Comparison of ENCODE assay signal across 1 cellular context in genomic region chr17:47229535-47230443, GRCh38.
TF ChIP-seq lines count a peak whose summit lies in the region.

No MANE protein-coding gene starts in this region.

TF ChIP-seq in HEK293, 187 proteins besides CTCF, POLR2A, EP300 and RAD21 (continued from another document and continues in another):
- TF ChIP-seq GLI2 (tag by site-specific recombination; IDR thresholded peaks at IDR 0.05; ENCODE audit: borderline replicate concordance, low read depth), result no peak
- TF ChIP-seq ZNF529 (tag by site-specific recombination; IDR thresholded peaks at IDR 0.05; ENCODE audit: insufficient replicate concordance), result no peak
- no peak for TF ChIP-seq ZNF174 (tag by site-specific recombination; IDR thresholded peaks at IDR 0.05)
- TF ChIP-seq ZNF521 (tag by site-specific recombination; IDR thresholded peaks at IDR 0.05), result no peak
- TF ChIP-seq ZNF239 (tag by site-specific recombination; IDR thresholded peaks at IDR 0.05), result no peak
- no peak; the same call in 1 of the 2 replicates for TF ChIP-seq SP3 (tag by site-specific recombination; IDR thresholded peaks at IDR 0.05)
- no peak for TF ChIP-seq SALL2 (tag by site-specific recombination; IDR thresholded peaks at IDR 0.05; ENCODE audit: borderline replicate concordance)
- no peak for TF ChIP-seq ZNF26 (tag by site-specific recombination; IDR thresholded peaks at IDR 0.05)
- TF ChIP-seq HOXD13 (CRISPR knock-in tag; IDR thresholded peaks at IDR 0.05; ENCODE audit: borderline replicate concordance), result no peak
- no peak for TF ChIP-seq PRDM4 (tag by site-specific recombination; IDR thresholded peaks at IDR 0.05)
- TF ChIP-seq ZNF747 (tag by site-specific recombination; IDR thresholded peaks at IDR 0.05), result no peak
- TF ChIP-seq ZNF2 (tag by site-specific recombination; IDR thresholded peaks at IDR 0.05), result 0 out of 2 replicates have a peak, but pooled peaks have one; percentile 66
- no peak for TF ChIP-seq HIC1 (tag by site-specific recombination; IDR thresholded peaks at IDR 0.05)
- no peak for TF ChIP-seq ZNF280C (tag by site-specific recombination; IDR thresholded peaks at IDR 0.05)
- no peak for TF ChIP-seq YY2 (tag by site-specific recombination; IDR thresholded peaks at IDR 0.05)
- no peak for TF ChIP-seq ZNF433 (tag by site-specific recombination; IDR thresholded peaks at IDR 0.05; ENCODE audit: low read depth)
- TF ChIP-seq ZBTB8A (tag by site-specific recombination; IDR thresholded peaks at IDR 0.05), result no peak
- peak; percentile 82 for TF ChIP-seq ZEB2 (tag by site-specific recombination; IDR thresholded peaks at IDR 0.05)
- TF ChIP-seq ZBTB21 (tag by site-specific recombination; IDR thresholded peaks at IDR 0.05), result no peak
- no peak for TF ChIP-seq ZSCAN16 (tag by site-specific recombination; IDR thresholded peaks at IDR 0.05)
- peak; percentile 74 for TF ChIP-seq KLF17 (tag by site-specific recombination; IDR thresholded peaks at IDR 0.05)
- TF ChIP-seq ZFP69B (tag by site-specific recombination; IDR thresholded peaks at IDR 0.05), result no peak
- TF ChIP-seq ZNF621 (tag by site-specific recombination; IDR thresholded peaks at IDR 0.05), result no peak
- no peak for TF ChIP-seq HOXC10 (CRISPR knock-in tag; IDR thresholded peaks at IDR 0.05)
- no peak for TF ChIP-seq ZNF623 (tag by site-specific recombination; IDR thresholded peaks at IDR 0.05)
- TF ChIP-seq ZNF248 (tag by site-specific recombination; IDR thresholded peaks at IDR 0.05), result no peak
- TF ChIP-seq ZBTB26 (tag by site-specific recombination; optimal IDR thresholded peaks at IDR 0.05), result no peak
- no peak for TF ChIP-seq ZNF549 (tag by site-specific recombination; IDR thresholded peaks at IDR 0.05)
- TF ChIP-seq ZNF548 (tag by site-specific recombination; IDR thresholded peaks at IDR 0.05), result no peak
- no peak for TF ChIP-seq ZNF513 (tag by site-specific recombination; IDR thresholded peaks at IDR 0.05)
- no peak for TF ChIP-seq ZNF23 (tag by site-specific recombination; IDR thresholded peaks at IDR 0.05; ENCODE audit: borderline replicate concordance)
- TF ChIP-seq ZNF639 (tag by site-specific recombination; IDR thresholded peaks at IDR 0.05), result peak; percentile 43; the same call in 1 of the 2 replicates
- no peak for TF ChIP-seq ZNF416 (tag by site-specific recombination; IDR thresholded peaks at IDR 0.05)
- peak; percentile 51; the same call in 1 of the 2 replicates for TF ChIP-seq ZBTB6 (tag by site-specific recombination; IDR thresholded peaks at IDR 0.05)
- no peak for TF ChIP-seq ZNF37A (tag by site-specific recombination; IDR thresholded peaks at IDR 0.05)
- no peak for TF ChIP-seq ZSCAN4 (tag by site-specific recombination; IDR thresholded peaks at IDR 0.05)
- TF ChIP-seq ZSCAN23 (tag by site-specific recombination; IDR thresholded peaks at IDR 0.05), result no peak
- no peak for TF ChIP-seq BCL6B (tag by site-specific recombination; IDR thresholded peaks at IDR 0.05)
- no peak for TF ChIP-seq BCL11A (tag by site-specific recombination; IDR thresholded peaks at IDR 0.05; ENCODE audit: low read depth)
- no peak for TF ChIP-seq ZNF354C (tag by site-specific recombination; IDR thresholded peaks at IDR 0.05; ENCODE audit: borderline replicate concordance, low read depth)
- TF ChIP-seq ZNF24 (tag by site-specific recombination; IDR thresholded peaks at IDR 0.05), result peak; percentile 67; the same call in 1 of the 2 replicates
- no peak for TF ChIP-seq ZNF610 (tag by site-specific recombination; IDR thresholded peaks at IDR 0.05; ENCODE audit: borderline replicate concordance)
- no peak for TF ChIP-seq ZNF169 (tag by site-specific recombination; IDR thresholded peaks at IDR 0.05)
- peak; percentile 95 for TF ChIP-seq SCRT2 (tag by site-specific recombination; IDR thresholded peaks at IDR 0.05)
- TF ChIP-seq KLF1 (tag by site-specific recombination; IDR thresholded peaks at IDR 0.05), result no peak
- TF ChIP-seq ZFHX2 (tag by site-specific recombination; conservative IDR thresholded peaks at IDR 0.05), result peak; percentile 92
- TF ChIP-seq ZNF558 (tag by site-specific recombination; IDR thresholded peaks at IDR 0.05), result no peak
- no peak for TF ChIP-seq ZNF114 (tag by site-specific recombination; IDR thresholded peaks at IDR 0.05)
